ENCODE assay signal across 17 cellular contexts in genomic region chr9:6498982-6499381, GRCh38.
DNase-seq lines count a peak whose midpoint lies in the region; ATAC-seq, FAIRE-seq and TF ChIP-seq lines count a peak whose summit lies in the region.
"Had no signal": no experiment of that assay in that cellular context is flagged by ENCODE, and none has a peak within 500 bp of the region (broad histone marks: within the 10 kb centered on the region; RNA-seq: fewer than 3 reads in every experiment).

No MANE protein-coding gene starts in this region.

- no peak for TF ChIP-seq CTCF in mammary epithelial cell (conservative IDR thresholded peaks at IDR 0.05 in 1 of 2, IDR thresholded peaks at IDR 0.05 in 1 of 2; ENCODE audit: extremely low read depth in 1 of 2, insufficient read depth in 1 of 2, low read depth in 1 of 2, low read length in 2 of 2)
- no peak for TF ChIP-seq CTCF in GM23338 (conservative IDR thresholded peaks at IDR 0.05; ENCODE audit: low read depth in 2 of 2)

- no peaks in the 10 kb centered on the region for H3K27me3 ChIP-seq in mammary epithelial cell (ENCODE audit: insufficient read depth, low read length)
- H3K27me3 ChIP-seq in GM23338 (ENCODE audit: insufficient read depth): no peaks in the 10 kb centered on the region
- H3K27me3 ChIP-seq: cardiac muscle cell had no signal

- dilution Hi-C loops in mammary epithelial cell (cut with HindIII; ENCODE audit: low sequenced_read_pairs): no loop called here

- H4K20me1 ChIP-seq in mammary epithelial cell (ENCODE audit: insufficient read depth, low read length) (no peaks in the 10 kb centered on the region), GM23338 (replicated peaks; ENCODE audit: insufficient read depth) (no peaks in the 10 kb centered on the region)

- no peak overlapping the region for H3K4me2 ChIP-seq in mammary epithelial cell (ENCODE audit: insufficient read depth, low read depth, low read length)
- no peak overlapping the region for H3K4me2 ChIP-seq in GM23338

- peaks cover 34% of the 10 kb centered on the region; the same call in 2 of the 3 replicates for H3K36me3 Mint-ChIP-seq in GM23338 (ENCODE audit: low read depth)

- FAIRE-seq in H54 (lab: Jason Lieb, UNC): no peak
- FAIRE-seq: endothelial cell of umbilical vein had no signal

- H3K9me3 Mint-ChIP-seq in GM23338: no peaks in the 10 kb centered on the region

- H3K27ac Mint-ChIP-seq in GM23338: no peak overlapping the region

- WGBS in mammary epithelial cell (ENCODE audit: low coverage, missing lambda C conversion rate): 100% methylated on average over 1 of the region's 1 CpG

- H2AFZ ChIP-seq in mammary epithelial cell (ENCODE audit: low read depth, low read length) (no peak overlapping the region), GM23338 (no peak overlapping the region)

- CTCF ChIA-PET in mammary epithelial cell (lab: Charles Lee; ENCODE audit: low non-redundant PET): no interaction called here

- H3K9ac ChIP-seq in mammary epithelial cell (ENCODE audit: insufficient read depth, low read length): no peak overlapping the region

- H3K36me3 ChIP-seq in mammary epithelial cell (ENCODE audit: insufficient read depth, low read length) (peaks cover 36% of the 10 kb centered on the region), GM23338 (ENCODE audit: insufficient read depth) (peaks cover 10% of the 10 kb centered on the region; the same call in 1 of the 2 replicates)

- no peak overlapping the region for H3K4me3 ChIP-seq in mammary epithelial cell (replicated peaks in 1 of 3; ENCODE audit: insufficient read depth in 1 of 3, low read depth in 2 of 3, low read length in 3 of 3)
- no peak overlapping the region for H3K4me3 ChIP-seq in GM23338
- H3K4me3 ChIP-seq: cardiac muscle cell, SK-N-MC had no signal

- H3K27me3 Mint-ChIP-seq in GM23338 (ENCODE audit: insufficient read depth, low read depth, poor library complexity): peaks cover 2% of the 10 kb centered on the region

- H3K4me1 Mint-ChIP-seq in GM23338: no peaks in the 10 kb centered on the region

- no peaks in the 10 kb centered on the region for H3F3A ChIP-seq in GM23338 (replicated peaks; ENCODE audit: low read depth)

- intact Hi-C loops in mammary epithelial cell (cut with micrococcal nuclease): loop anchor here (5.0 kb wide), 1 partner anchor 147 kb away; no protein-coding TSS in a partner anchor

- BruUV-seq in mammary epithelial cell (replicated peaks; lab: Mats Ljungman, UMichigan): no TSS peak

- H3K79me2 ChIP-seq in mammary epithelial cell (ENCODE audit: insufficient read depth, low read length) (peaks cover 25% of the 10 kb centered on the region), GM23338 (replicated peaks; ENCODE audit: insufficient read depth) (no peaks in the 10 kb centered on the region)

- H3K4me3 Mint-ChIP-seq in GM23338: no peak overlapping the region

- H3K27ac ChIP-seq in mammary epithelial cell (ENCODE audit: insufficient read depth, low read depth, low read length) (peak overlapping the region; percentile 58), GM23338 (ENCODE audit: low read depth) (no peak overlapping the region)
- H3K27ac ChIP-seq: cardiac muscle cell, SK-N-MC had no signal

- in situ Hi-C loops in mammary epithelial cell (cut with MboI; ENCODE audit: low sequenced_read_pairs in 2 of 2): no loop called here

- H3K4me1 ChIP-seq in mammary epithelial cell (ENCODE audit: insufficient read depth, low read length) (no peaks in the 10 kb centered on the region), GM23338 (ENCODE audit: insufficient read depth) (no peaks in the 10 kb centered on the region)

- H3K9me2 ChIP-seq in GM23338 (ENCODE audit: insufficient read depth): no peaks in the 10 kb centered on the region

- peak; percentile 39 for DNase-seq in AG20443 (ENCODE audit: low spot score)
- DNase-seq in HCEC 1CT: peak; percentile 77
- DNase-seq in mammary epithelial cell: peak; percentile 60
- peak; percentile 56 for DNase-seq in kidney glomerular epithelial cell (lab: John Stamatoyannopoulos, UW)
- DNase-seq in activated effector memory CD4-positive, alpha-beta T cell treated with Interleukin-2 at 50 U/mL for 16 hours: no peak
- DNase-seq in H54 (ENCODE audit: insufficient read length, low spot score): no peak
- no peak for DNase-seq in GM23338 (ENCODE audit: low spot score)
- DNase-seq: activated T-cell treated with anti-CD3 and anti-CD28 coated beads, Interleukin-2, amount 50 U/mL, for 48 hours; H7; mesendoderm; NK-92 treated with Interleukin-12 subunit alpha and Interleukin-12 subunit beta, amount 100 ng/mL, for 24 hours; nucleus accumbens; stimulated activated CD4-positive, alpha-beta T cell treated with anti-CD3 and anti-CD28 coated beads, Interleukin-12 subunit alpha, Interleukin-12 subunit beta, amount 100 ng/mL, for 4 hours had no signal

- H3K9me3 ChIP-seq in mammary epithelial cell (replicated peaks; ENCODE audit: insufficient read depth, low read length): no peaks in the 10 kb centered on the region

- TF ChIP-seq POLR2A in H54 (IDR thresholded peaks at IDR 0.05; ENCODE audit: low read depth, low read length): no peak

- ATAC-seq in GM19328 (IDR thresholded peaks at IDR 0.05; ENCODE audit: unreplicated experiment) (no peak), GM23338 (no peak)

TF ChIP-seq in GM23338, 12 proteins besides CTCF, POLR2A, EP300 and RAD21 (continues in another document):
- TF ChIP-seq EZH2 (IDR thresholded peaks at IDR 0.05; ENCODE audit: low read depth, unreplicated experiment) (no peak), ZNF462 (CRISPR knock-in tag; IDR thresholded peaks at IDR 0.05) (no peak), STAT1 (IDR thresholded peaks at IDR 0.05; ENCODE audit: unreplicated experiment) (no peak), ZNF331 (CRISPR knock-in tag; IDR thresholded peaks at IDR 0.05; ENCODE audit: low read depth) (no peak), CREB1 (CRISPR knock-in tag; IDR thresholded peaks at IDR 0.05; ENCODE audit: low read depth) (no peak), JUNB (IDR thresholded peaks at IDR 0.05; ENCODE audit: unreplicated experiment) (no peak)

Comparison
In these comparisons a context has a peak if more than half of its experiments do, and no peak if none do; other contexts are left out.
1. DNase-seq: peak in AG20443 (single experiment), HCEC 1CT (single experiment), mammary epithelial cell (single experiment) and kidney glomerular epithelial cell (single experiment); none in activated effector memory CD4-positive, alpha-beta T cell treated with Interleukin-2 at 50 U/mL for 16 hours (single experiment), H54 (single experiment) and GM23338 (single experiment).